8 cellular contexts compared by ENCODE assay signal in genomic region chr20:51562334-51563140, GRCh38. TPM values are rescaled to one million over a fixed set of nuclear protein-coding genes. Genes with fewer than 3 reads are reported as not detected.
DNase-seq lines count a peak whose midpoint lies in the region; ATAC-seq and TF ChIP-seq lines count a peak whose summit lies in the region.

No MANE protein-coding gene starts in this region.

- DNase-seq in NCI-H146 (lab: John Stamatoyannopoulos, UW) (peak; percentile 50), NCI-H146 treated with DMSO at 0.1 percent for 48 hours (lab: John Stamatoyannopoulos, UW; ENCODE audit: unreplicated experiment) (no peak), NCI-H2227 treated with DMSO at 0.1 percent for 48 hours (lab: John Stamatoyannopoulos, UW) (peak; percentile 16), glomerular endothelial cell (ENCODE audit: extremely low read depth, low read depth, low spot score) (peak; percentile 91), MV-4-11 (lab: John Stamatoyannopoulos, UW) (no peak)
- peak; percentile 13 for DNase-seq in activated naive CD8-positive, alpha-beta T cell treated with anti-CD3 and anti-CD28 coated beads for 36 hours

- no peaks in the 10 kb centered on the region for H3K36me3 Mint-ChIP-seq in activated naive CD8-positive, alpha-beta T cell treated with anti-CD3 and anti-CD28 coated beads for 36 hours

- H3K27ac ChIP-seq in neural cell (ENCODE audit: low read length), result no peak overlapping the region

- TF ChIP-seq EP300 in neural cell (conservative IDR thresholded peaks at IDR 0.05; ENCODE audit: poor library complexity, severe bottlenecking), result no peak

- H3K9ac ChIP-seq in neural cell (ENCODE audit: low read length), result peak overlapping the region; percentile 44

- H3K9me3 ChIP-seq in neural cell (ENCODE audit: low read length), result no peaks in the 10 kb centered on the region

- TF ChIP-seq RAD21 in neural cell (conservative IDR thresholded peaks at IDR 0.05), result peak; percentile 42

- no peak for ATAC-seq in HG03135 (IDR thresholded peaks at IDR 0.05; ENCODE audit: unreplicated experiment)

- no peaks in the 10 kb centered on the region for H3K9me2 ChIP-seq in neural cell (ENCODE audit: insufficient read depth, low read length)

- H3K27ac Mint-ChIP-seq in activated naive CD8-positive, alpha-beta T cell treated with anti-CD3 and anti-CD28 coated beads for 36 hours, result no peak overlapping the region

- peaks cover 24% of the 10 kb centered on the region for H3K4me1 Mint-ChIP-seq in activated naive CD8-positive, alpha-beta T cell treated with anti-CD3 and anti-CD28 coated beads for 36 hours

- H4K20me1 ChIP-seq in neural cell (ENCODE audit: insufficient read depth), result no peaks in the 10 kb centered on the region

- no peaks in the 10 kb centered on the region for H3K79me2 ChIP-seq in neural cell (replicated peaks; ENCODE audit: insufficient read depth, low read length)

- H3K36me3 ChIP-seq in neural cell (ENCODE audit: insufficient read depth, low read length), result no peaks in the 10 kb centered on the region

- peak overlapping the region; percentile 70 for H3K4me2 ChIP-seq in neural cell (ENCODE audit: low read length)

- peaks cover 70% of the 10 kb centered on the region for H3K27me3 Mint-ChIP-seq in activated naive CD8-positive, alpha-beta T cell treated with anti-CD3 and anti-CD28 coated beads for 36 hours

- no peak overlapping the region for H2AFZ ChIP-seq in neural cell (ENCODE audit: low read depth, low read length)

- peaks cover 45% of the 10 kb centered on the region for H3K27me3 ChIP-seq in neural cell (ENCODE audit: insufficient read depth, low read depth, low read length)

- no peaks in the 10 kb centered on the region for H3K9me3 Mint-ChIP-seq in activated naive CD8-positive, alpha-beta T cell treated with anti-CD3 and anti-CD28 coated beads for 36 hours

- TF ChIP-seq CTCF in neural cell (IDR thresholded peaks at IDR 0.05; ENCODE audit: poor library complexity, severe bottlenecking), result peak; percentile 46

- peak overlapping the region; percentile 66 for H3K4me3 Mint-ChIP-seq in activated naive CD8-positive, alpha-beta T cell treated with anti-CD3 and anti-CD28 coated beads for 36 hours

- H3F3A ChIP-seq in neural cell (ENCODE audit: insufficient read depth, low read length, poor library complexity, severe bottlenecking), result no peaks in the 10 kb centered on the region

- peak overlapping the region; percentile 75 for H3K4me3 ChIP-seq in neural cell (ENCODE audit: low read length)

TF ChIP-seq in neural cell, 6 proteins besides CTCF, POLR2A, EP300 and RAD21:
- TF ChIP-seq MXI1 (conservative IDR thresholded peaks at IDR 0.05; ENCODE audit: poor library complexity, severe bottlenecking), result peak; percentile 57
- peak; percentile 34 for TF ChIP-seq POLR2AphosphoS5 (IDR thresholded peaks at IDR 0.05)
- peak; percentile 46 for TF ChIP-seq SMC3 (conservative IDR thresholded peaks at IDR 0.05; ENCODE audit: poor library complexity)
- TF ChIP-seq TAF1 (IDR thresholded peaks at IDR 0.05; ENCODE audit: low read depth), result no peak

RNA-seq across cellular contexts. Expression of gene NFATC2, which starts 20.0 kb away (rescaled TPM):
- 10 to 100 TPM; 31.0 to 31.7 TPM for total RNA-seq in activated naive CD8-positive, alpha-beta T cell treated with anti-CD3 and anti-CD28 coated beads for 36 hours
- 10.1 and 21.6 TPM in 2 replicates for total RNA-seq in glomerular endothelial cell
- not detected in 2 replicates for polyA plus RNA-seq in neural cell
- polyA minus RNA-seq in neural cell, result not detected in 2 replicates

Comparison
In these comparisons a context has a peak if more than half of its experiments do, and no peak if none do; other contexts are left out.
1. DNase-seq: peak in NCI-H146 (single experiment), NCI-H2227 treated with DMSO at 0.1 percent for 48 hours (single experiment), activated naive CD8-positive, alpha-beta T cell treated with anti-CD3 and anti-CD28 coated beads for 36 hours (single experiment) and glomerular endothelial cell (single experiment); none in NCI-H146 treated with DMSO at 0.1 percent for 48 hours (single experiment) and MV-4-11 (single experiment).